19 cellular contexts compared by ENCODE assay signal in the genomic region with DNA sequence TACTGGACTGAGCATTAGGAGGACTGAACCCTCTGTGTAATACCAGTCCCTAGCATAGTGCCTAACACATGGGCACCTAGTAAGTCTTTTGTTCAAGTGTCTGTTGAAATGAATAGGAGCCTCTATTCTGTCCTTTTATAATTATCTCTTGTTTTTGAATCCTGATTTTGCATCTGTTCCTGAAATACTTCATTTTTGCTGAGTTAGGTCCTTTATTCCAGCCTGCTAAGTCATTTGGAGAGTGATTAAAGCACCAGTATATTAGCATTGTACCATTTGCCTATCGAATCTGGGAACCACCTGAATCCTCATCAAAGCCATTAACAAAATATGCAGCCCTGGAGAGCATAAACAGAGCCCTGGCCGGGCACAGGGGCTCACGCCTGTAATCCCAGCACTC.
"Had no signal": no experiment of that assay in that cellular context is flagged by ENCODE, and none has a peak within 500 bp of the region (broad histone marks: within the 10 kb centered on the region; RNA-seq: fewer than 3 reads in every experiment).

No MANE protein-coding gene starts in this region.

- H3K27me3 Mint-ChIP-seq: naive thymus-derived CD8-positive, alpha-beta T cell; stimulated activated memory B cell treated with anti-CD40 and anti-IgM and Interleukin-4, amounts not matched to agents 10 μg/mL and 1 μg/mL and 100 μg/mL, for 72 hours; type B pancreatic cell had no signal

- H3K9me3 Mint-ChIP-seq: naive thymus-derived CD8-positive, alpha-beta T cell; neural crest cell; stimulated activated memory B cell treated with anti-CD40 and anti-IgM and Interleukin-4, amounts not matched to agents 10 μg/mL and 1 μg/mL and 100 μg/mL, for 72 hours; type B pancreatic cell had no signal

- H3K4me1 ChIP-seq: parathyroid adenoma, prostate gland, right atrium auricular region had no signal

- H3K27ac Mint-ChIP-seq: stimulated activated memory B cell treated with anti-CD40 and anti-IgM and Interleukin-4, amounts not matched to agents 10 μg/mL and 1 μg/mL and 100 μg/mL, for 72 hours; type B pancreatic cell had no signal

- H3K4me3 Mint-ChIP-seq: naive thymus-derived CD8-positive, alpha-beta T cell; neural crest cell; stimulated activated memory B cell treated with anti-CD40 and anti-IgM and Interleukin-4, amounts not matched to agents 10 μg/mL and 1 μg/mL and 100 μg/mL, for 72 hours; type B pancreatic cell had no signal

- ATAC-seq: left ventricle myocardium superior; lower lobe of right lung; naive thymus-derived CD8-positive, alpha-beta T cell; stimulated activated memory B cell treated with anti-CD40 and anti-IgM and Interleukin-4, amounts not matched to agents 10 μg/mL and 1 μg/mL and 100 μg/mL, for 72 hours; stimulated activated naive CD8-positive, alpha-beta T cell treated with anti-CD3 and anti-CD28 coated beads, Interleukin-15, Interleukin-2, amounts not matched to agents 100 U/mL and 50 U/mL, for 24 hours had no signal

- H2AFZ ChIP-seq: parathyroid adenoma had no signal

- H3K27ac ChIP-seq: dorsolateral prefrontal cortex, lower lobe of right lung, neutrophil, parathyroid adenoma, prostate gland, right atrium auricular region, sigmoid colon, testis, tibial artery had no signal

- H3K9ac ChIP-seq: parathyroid adenoma had no signal

- H3K9me3 ChIP-seq: lower lobe of right lung, neutrophil, prostate gland, right atrium auricular region, sigmoid colon, testis, tibial artery had no signal

- DNase-seq: dorsolateral prefrontal cortex; effector CD4-positive, alpha-beta T cell; left ventricle myocardium superior; lower lobe of right lung; naive thymus-derived CD8-positive, alpha-beta T cell; sigmoid colon; stimulated activated CD4-positive, alpha-beta T cell treated with anti-CD3 and anti-CD28 coated beads, Interleukin-2, amount 100 ng/mL, for 24 hours; stimulated activated CD4-positive, alpha-beta T cell treated with anti-CD3 and anti-CD28 coated beads, Interleukin-4, amount 100 ng/mL, for 24 hours; stimulated activated naive CD8-positive, alpha-beta T cell treated with anti-CD3 and anti-CD28 coated beads, Interleukin-15, Interleukin-2, amounts not matched to agents 100 U/mL and 50 U/mL, for 24 hours; substantia nigra; testis; tibial artery had no signal

- H3K4me3 ChIP-seq: dorsolateral prefrontal cortex, lower lobe of right lung, prostate gland, right atrium auricular region, sigmoid colon, testis, tibial artery had no signal

- H3K4me1 Mint-ChIP-seq: naive thymus-derived CD8-positive, alpha-beta T cell; stimulated activated memory B cell treated with anti-CD40 and anti-IgM and Interleukin-4, amounts not matched to agents 10 μg/mL and 1 μg/mL and 100 μg/mL, for 72 hours had no signal

- H3K27me3 ChIP-seq: dorsolateral prefrontal cortex, neutrophil, right atrium auricular region, sigmoid colon, testis, tibial artery had no signal
